Comparison of ENCODE assay signal across 35 cellular contexts in genomic region chr5:56432326-56432725, GRCh38.
"Had no signal": no experiment of that assay in that cellular context is flagged by ENCODE, and none has a peak within 500 bp of the region (broad histone marks: within the 10 kb centered on the region; RNA-seq: fewer than 3 reads in every experiment).

No MANE protein-coding gene starts in this region.

- H3K27me3 ChIP-seq: cardiac muscle cell, MG63, Peyer's patch had no signal

- H3K4me3 ChIP-seq: cardiac muscle cell, MG63, Peyer's patch had no signal

- H3K27ac ChIP-seq: cardiac muscle cell, Peyer's patch, WERI-Rb-1 had no signal

- DNase-seq: activated CD4-positive, alpha-beta memory T cell treated with anti-CD3 and anti-CD28 coated beads, Interleukin-2, amount 10 ng/mL, durations not matched to agents 7 days and 5 days; activated CD4-positive, alpha-beta T cell treated with anti-CD3 and anti-CD28 coated beads for 1 hour; activated CD4-positive, alpha-beta T cell treated with anti-CD3 and anti-CD28 coated beads for 48 hours; activated CD4-positive, CD25-positive, alpha-beta regulatory T cell; activated CD8-positive, alpha-beta memory T cell treated with anti-CD3 and anti-CD28 coated beads for 24 hours; activated CD8-positive, alpha-beta memory T cell treated with anti-CD3 and anti-CD28 coated beads, Interleukin-2, amount 10 ng/mL, durations not matched to agents 7 days and 5 days; activated CD8-positive, alpha-beta memory T cell treated with anti-CD3 and anti-CD28 coated beads, Interleukin-2, amount 50 U/mL, for 48 hours; activated effector memory CD4-positive, alpha-beta T cell treated with Interleukin-2 at 50 U/mL for 16 hours; activated naive CD4-positive, alpha-beta T cell treated with anti-CD3 and anti-CD28 coated beads, Interleukin-2, amount 10 ng/mL, durations not matched to agents 7 days and 5 days; activated naive CD8-positive, alpha-beta T cell treated with anti-CD3 and anti-CD28 coated beads, Interleukin-2, amount 50 U/mL, for 24 hours; activated T-cell treated with anti-CD3 and anti-CD28 coated beads, Interleukin-2, amount 50 U/mL, for 48 hours; amniotic stem cell; aorta; Kasumi-1; KG1; MG63; NCI-H1048; NCI-H1105 treated with DMSO at 0.1 percent for 48 hours; NCI-H1436; NCI-H1694; NCI-H1930; NCI-H2081 treated with DMSO at 0.1 percent for 48 hours; NCI-H226; NCI-H446 treated with DMSO at 0.1 percent for 48 hours; NCI-H524; NCI-H69; PC-3; Peyer's patch; RPMI8226; SW 1271; T-helper 1 cell; T-helper 2 cell; T-helper 9 cell; WERI-Rb-1 had no signal

- ATAC-seq: activated CD8-positive, alpha-beta memory T cell treated with anti-CD3 and anti-CD28 coated beads, Interleukin-2, amount 10 ng/mL, durations not matched to agents 7 days and 5 days; activated naive CD8-positive, alpha-beta T cell treated with anti-CD3 and anti-CD28 coated beads, Interleukin-2, amount 50 U/mL, for 24 hours; PC-3 had no signal

- H3K9me3 ChIP-seq: MG63, Peyer's patch had no signal

- H3K36me3 ChIP-seq: cardiac muscle cell, MG63, Peyer's patch, WERI-Rb-1 had no signal

- H3K4me1 ChIP-seq: Peyer's patch had no signal
